Comparison of ENCODE assay signal across 12 cellular contexts in genomic region chr2:150357770-150358467, GRCh38.
DNase-seq lines count a peak whose midpoint lies in the region; ATAC-seq lines count a peak whose summit lies in the region.
"Had no signal": no experiment of that assay in that cellular context is flagged by ENCODE, and none has a peak within 500 bp of the region (broad histone marks: within the 10 kb centered on the region; RNA-seq: fewer than 3 reads in every experiment).

No MANE protein-coding gene starts in this region.

- intact Hi-C loops in Right ventricle myocardium superior (cut with DNase I), result no loop called here

- DNase-seq in Right ventricle myocardium superior, result no peak
- DNase-seq in NCI-H1105 (lab: John Stamatoyannopoulos, UW), result no peak
- DNase-seq in COR-L47 (lab: John Stamatoyannopoulos, UW), result no peak
- DNase-seq in GDM1 (lab: John Stamatoyannopoulos, UW), result no peak
- DNase-seq: activated CD4-positive, alpha-beta T cell treated with anti-CD3 and anti-CD28 coated beads for 4 hours; amygdala; NCI-H1930; pancreas had no signal

- peak; percentile 96 for ATAC-seq in GM18511 (IDR thresholded peaks at IDR 0.05; ENCODE audit: unreplicated experiment)
- ATAC-seq in GM21786 (IDR thresholded peaks at IDR 0.05; ENCODE audit: unreplicated experiment), result peak; percentile 83
- peak; percentile 96 for ATAC-seq in HG03432 (IDR thresholded peaks at IDR 0.05; ENCODE audit: unreplicated experiment)
- peak; percentile 86 for ATAC-seq in esophagus mucosa
- no peak for ATAC-seq in Right ventricle myocardium superior (ENCODE audit: poor library complexity)
- ATAC-seq: pancreas had no signal
